In the genomic region with DNA sequence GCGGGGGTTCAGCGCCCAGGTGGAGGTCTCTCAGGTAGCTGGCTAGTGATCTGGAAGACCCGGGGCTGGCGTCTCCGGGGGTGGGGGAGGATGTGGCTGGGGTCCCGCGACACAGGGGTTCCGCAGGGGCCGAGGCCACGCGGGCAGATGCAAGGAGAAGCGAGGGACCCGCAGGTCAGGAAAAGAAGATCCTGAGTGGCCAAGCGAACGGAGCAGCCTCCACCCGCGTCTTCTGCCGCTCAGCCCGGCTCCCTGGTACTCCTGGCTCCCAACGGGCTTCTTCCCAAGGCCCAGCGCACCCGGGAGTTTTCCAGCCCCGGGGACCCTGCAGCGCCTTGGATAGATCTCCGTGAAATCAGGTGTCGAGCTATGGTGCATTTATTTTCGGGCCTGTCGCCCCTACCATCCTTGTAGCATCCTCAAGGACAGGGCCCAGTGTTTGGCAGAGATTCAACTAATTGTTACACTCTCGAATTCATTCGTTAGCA, we compare ENCODE assay signal across 8 cellular contexts. TPM values are rescaled to one million over a fixed set of nuclear protein-coding genes. Genes with fewer than 3 reads are reported as not detected.
DNase-seq lines count a peak whose midpoint lies in the region; ATAC-seq and TF ChIP-seq lines count a peak whose summit lies in the region.

No MANE protein-coding gene starts in this region.

- H3K4me1 ChIP-seq in Peyer's patch (peaks cover 0 to 11% (median 8%) of the 10 kb centered on the region in 4 donors), neural progenitor cell (peaks cover 35% of the 10 kb centered on the region)

- peaks cover 3% of the 10 kb centered on the region for H3F3A ChIP-seq in neural progenitor cell (ENCODE audit: low read depth)

- H3K4me3 Mint-ChIP-seq in stimulated activated naive CD8-positive, alpha-beta T cell treated with anti-CD3 and anti-CD28 coated beads, Interleukin-15, Interleukin-2, amounts not matched to agents 100 ng/mL and 50 ng/mL, for 24 hours = peak overlapping the region; percentile 72
- peak overlapping the region; percentile 89 for H3K4me3 Mint-ChIP-seq in neural progenitor cell

- no peaks in the 10 kb centered on the region for H3K9me3 Mint-ChIP-seq in stimulated activated naive CD8-positive, alpha-beta T cell treated with anti-CD3 and anti-CD28 coated beads, Interleukin-15, Interleukin-2, amounts not matched to agents 100 ng/mL and 50 ng/mL, for 24 hours
- peaks cover 2% of the 10 kb centered on the region for H3K9me3 Mint-ChIP-seq in neural progenitor cell

- H3K9me3 ChIP-seq in Peyer's patch (no peaks in the 10 kb centered on the region), neural progenitor cell (ENCODE audit: low read depth) (no peaks in the 10 kb centered on the region)

- H3K4me3 ChIP-seq in Peyer's patch (peak overlapping the region; percentile 77 to 99 (median 86)), epithelial cell of proximal tubule (ENCODE audit: low read depth, low read length) (peak overlapping the region; percentile 83), neural progenitor cell (peak overlapping the region; percentile 99)

- H3K27me3 Mint-ChIP-seq in stimulated activated naive CD8-positive, alpha-beta T cell treated with anti-CD3 and anti-CD28 coated beads, Interleukin-15, Interleukin-2, amounts not matched to agents 100 ng/mL and 50 ng/mL, for 24 hours = no peaks in the 10 kb centered on the region
- peaks cover 3% of the 10 kb centered on the region for H3K27me3 Mint-ChIP-seq in neural progenitor cell (ENCODE audit: insufficient read depth, low read depth)

- H3K79me2 ChIP-seq in neural progenitor cell (ENCODE audit: low read depth) = peaks cover 38% of the 10 kb centered on the region

- no peak overlapping the region for H3K9ac ChIP-seq in neural progenitor cell

- H3K27ac Mint-ChIP-seq in stimulated activated naive CD8-positive, alpha-beta T cell treated with anti-CD3 and anti-CD28 coated beads, Interleukin-15, Interleukin-2, amounts not matched to agents 100 ng/mL and 50 ng/mL, for 24 hours = no peak overlapping the region
- H3K27ac Mint-ChIP-seq in neural progenitor cell = peak overlapping the region; percentile 31

- no peak for ATAC-seq in stimulated activated naive CD8-positive, alpha-beta T cell treated with anti-CD3 and anti-CD28 coated beads, Interleukin-15, Interleukin-2, amounts not matched to agents 100 U/mL and 50 U/mL, for 24 hours

- H3K4me2 ChIP-seq in neural progenitor cell = peak overlapping the region; percentile 84

- H3K4me1 Mint-ChIP-seq in stimulated activated naive CD8-positive, alpha-beta T cell treated with anti-CD3 and anti-CD28 coated beads, Interleukin-15, Interleukin-2, amounts not matched to agents 100 ng/mL and 50 ng/mL, for 24 hours (ENCODE audit: low read depth) = peaks cover 42% of the 10 kb centered on the region
- H3K4me1 Mint-ChIP-seq in neural progenitor cell = peaks cover 38% of the 10 kb centered on the region

- peaks cover 37% of the 10 kb centered on the region for H4K20me1 ChIP-seq in neural progenitor cell (ENCODE audit: low read depth)

- no peaks in the 10 kb centered on the region for H3K36me3 ChIP-seq in Peyer's patch
- H3K36me3 ChIP-seq in neural progenitor cell = no peaks in the 10 kb centered on the region

- no peaks in the 10 kb centered on the region for H3K36me3 Mint-ChIP-seq in stimulated activated naive CD8-positive, alpha-beta T cell treated with anti-CD3 and anti-CD28 coated beads, Interleukin-15, Interleukin-2, amounts not matched to agents 100 ng/mL and 50 ng/mL, for 24 hours (ENCODE audit: low read depth)
- peaks cover 5% of the 10 kb centered on the region for H3K36me3 Mint-ChIP-seq in neural progenitor cell

- H3K27ac ChIP-seq in Peyer's patch = peak overlapping the region in 3 of 4 donors; percentile 40 to 81 (median 50)
- H3K27ac ChIP-seq in neural progenitor cell = no peak overlapping the region

- peak overlapping the region; percentile 94 for H2AFZ ChIP-seq in neural progenitor cell (replicated peaks)

- no peak for TF ChIP-seq POLR2A in Peyer's patch (IDR thresholded peaks at IDR 0.05)

- H3K27me3 ChIP-seq in Peyer's patch (no peaks in the 10 kb centered on the region), neural progenitor cell (peaks cover 13% of the 10 kb centered on the region)

- no peak for TF ChIP-seq CTCF in Peyer's patch (IDR thresholded peaks at IDR 0.05)
- TF ChIP-seq CTCF in epithelial cell of proximal tubule (conservative IDR thresholded peaks at IDR 0.05; ENCODE audit: low read depth, low read length) = no peak
- no peak for TF ChIP-seq CTCF in neural progenitor cell (IDR thresholded peaks at IDR 0.05)

- no peak for DNase-seq in stimulated activated naive CD8-positive, alpha-beta T cell treated with anti-CD3 and anti-CD28 coated beads, Interleukin-15, Interleukin-2, amounts not matched to agents 100 U/mL and 50 U/mL, for 24 hours
- DNase-seq in Peyer's patch (peak in 1 of 3 donors; percentile 15), epithelial cell of proximal tubule (ENCODE audit: low read depth) (no peak), neural progenitor cell (ENCODE audit: low spot score) (no peak), iPS-NIHi11 (ENCODE audit: low spot score) (no peak), NCI-H1417 treated with DMSO at 0.1 percent for 48 hours (lab: John Stamatoyannopoulos, UW) (no peak)
- no peak for DNase-seq in stimulated activated CD4-positive, alpha-beta T cell treated with anti-CD3 and anti-CD28 coated beads, Interleukin-4, amount 100 ng/mL, for 4 hours

RNA-seq across cellular contexts. Expression of gene CHD6, which starts 0.7 kb away (rescaled TPM):
- 100 to 1,000 TPM in 1 of 4 donors, 10 to 100 TPM in 3; 21.5 to 130 (median 33.6) TPM for total RNA-seq in Peyer's patch
- 6.4 and 22.3 TPM in 2 replicates for total RNA-seq in epithelial cell of proximal tubule
- total RNA-seq in neural progenitor cell (ENCODE audit: low replicate concordance) = 76.1 TPM in 2 replicates
